In the genomic region with DNA sequence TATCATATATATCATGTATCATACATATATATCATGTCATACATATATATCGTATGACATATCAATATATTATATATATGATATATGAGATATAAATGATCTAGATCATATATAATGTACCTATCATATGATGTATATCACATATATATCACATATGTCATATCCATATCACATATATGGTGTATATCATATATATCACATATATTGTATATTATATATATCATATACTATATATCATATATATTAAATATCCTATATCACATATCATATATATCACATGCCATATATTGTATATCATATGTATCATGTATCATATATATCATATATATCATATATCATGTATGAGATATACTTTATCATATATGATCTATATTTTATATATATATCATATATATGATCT, we compare ENCODE assay signal across 24 cellular contexts.
"Had no signal": no experiment of that assay in that cellular context is flagged by ENCODE, and none has a peak within 500 bp of the region (broad histone marks: within the 10 kb centered on the region; RNA-seq: fewer than 3 reads in every experiment).

No MANE protein-coding gene starts in this region.

- H3K27ac ChIP-seq: left lung, lower lobe of right lung, parathyroid adenoma, right atrium auricular region, right lobe of liver, stomach, testis, thyroid gland, transverse colon, upper lobe of left lung, vagina had no signal

- H3K9me3 ChIP-seq: left lung, lower lobe of right lung, right atrium auricular region, right lobe of liver, testis, thyroid gland, transverse colon, upper lobe of left lung, vagina had no signal

- H3K27me3 ChIP-seq: left lung, right atrium auricular region, stomach, testis, thyroid gland, transverse colon, upper lobe of left lung, vagina had no signal

- H3K4me3 ChIP-seq: left lung, lower lobe of right lung, right atrium auricular region, right lobe of liver, stomach, testis, thyroid gland, transverse colon, upper lobe of left lung, vagina had no signal

- H3K36me3 ChIP-seq: left lung, lower lobe of right lung, right atrium auricular region, right lobe of liver, stomach, thyroid gland, transverse colon, upper lobe of left lung, vagina had no signal

- ATAC-seq: left colon; left lung; lower lobe of right lung; naive thymus-derived CD8-positive, alpha-beta T cell; right lobe of liver; stimulated activated naive B cell treated with anti-CD40 and anti-IgM and Interleukin-4, amounts not matched to agents 10 μg/mL and 1 μg/mL and 100 μg/mL, for 72 hours; stimulated activated naive CD8-positive, alpha-beta T cell treated with anti-CD3 and anti-CD28 coated beads, Interleukin-15, Interleukin-2, amounts not matched to agents 100 U/mL and 50 U/mL, for 24 hours had no signal

- DNase-seq: hippocampal formation; kidney; left colon; left lung; lower lobe of right lung; mammary epithelial cell; mesenchymal stem cell; naive thymus-derived CD8-positive, alpha-beta T cell; nucleus accumbens; right lobe of liver; stimulated activated CD4-positive, alpha-beta T cell treated with anti-CD3 and anti-CD28 coated beads, Interleukin-12 subunit alpha, Interleukin-12 subunit beta, amount 100 ng/mL, for 4 hours; stimulated activated CD4-positive, alpha-beta T cell treated with anti-CD3 and anti-CD28 coated beads, Interleukin-15, amount 100 ng/mL, for 24 hours; stimulated activated CD4-positive, alpha-beta T cell treated with anti-CD3 and anti-CD28 coated beads, Interleukin-2, amount 100 ng/mL, for 24 hours; stimulated activated CD4-positive, alpha-beta T cell treated with anti-CD3 and anti-CD28 coated beads, Interleukin-4, amount 100 ng/mL, for 1 hour; stimulated activated naive B cell treated with anti-CD40 and anti-IgM and Interleukin-4, amounts not matched to agents 10 μg/mL and 1 μg/mL and 100 μg/mL, for 72 hours; stimulated activated naive CD8-positive, alpha-beta T cell treated with anti-CD3 and anti-CD28 coated beads, Interleukin-15, Interleukin-2, amounts not matched to agents 100 U/mL and 50 U/mL, for 24 hours; stomach; testis; thyroid gland; transverse colon; upper lobe of left lung had no signal

- H3K4me1 ChIP-seq: left lung, lower lobe of right lung, right atrium auricular region, right lobe of liver, stomach, testis, transverse colon, upper lobe of left lung, vagina had no signal
